Comparison of ENCODE assay signal across 8 cellular contexts in genomic region chr20:33673411-33674293, GRCh38. TPM values are rescaled to one million over a fixed set of nuclear protein-coding genes. Genes with fewer than 3 reads are reported as not detected.
DNase-seq lines count a peak whose midpoint lies in the region; ATAC-seq and TF ChIP-seq lines count a peak whose summit lies in the region.

No MANE protein-coding gene starts in this region.

- H3K4me3 ChIP-seq in KMS-11 (IDR thresholded peaks at IDR 0.05; ENCODE audit: insufficient read depth, low read depth, low read length) (no peak overlapping the region), brain microvascular endothelial cell (ENCODE audit: low read depth, low read length) (peak overlapping the region; percentile 69), transverse colon (peak overlapping the region; percentile 72 to 91 (median 86))

- H3K36me3 ChIP-seq in KMS-11 (ENCODE audit: insufficient read depth) (peaks cover 7% of the 10 kb centered on the region; the same call in 1 of the 2 replicates), brain microvascular endothelial cell (replicated peaks) (no peaks in the 10 kb centered on the region), transverse colon (peaks cover 0 to 5% (median 0%) of the 10 kb centered on the region in 4 donors)

- in situ Hi-C loops in brain microvascular endothelial cell (cut with HindIII; ENCODE audit: low pct_ligation_motif_present, low sequenced_read_pairs) (no loop called here), transverse colon (cut with MboI; ENCODE audit: low pct_ligation_motif_present in 1 of 4, low pct_unique_long_range_greater_than_20kb in 1 of 4, low sequenced_read_pairs in 3 of 4) (no loop called here)

- no peaks in the 10 kb centered on the region for H3K9me3 ChIP-seq in transverse colon

- peak overlapping the region; percentile 79 for H3K4me3 Mint-ChIP-seq in activated CD4-positive, alpha-beta T cell treated with anti-CD3 and anti-CD28 coated beads for 36 hours
- peak overlapping the region; percentile 97 for H3K4me3 Mint-ChIP-seq in memory B cell

- H3K27ac ChIP-seq in KMS-11 (peak overlapping the region; percentile 62), brain microvascular endothelial cell (no peak overlapping the region), transverse colon (peak overlapping the region; percentile 88 to 96 (median 90))

- no peak for TF ChIP-seq EP300 in transverse colon (IDR thresholded peaks at IDR 0.05; ENCODE audit: low read depth)

- no peak for TF ChIP-seq CTCF in KMS-11 (conservative IDR thresholded peaks at IDR 0.05; ENCODE audit: low read depth, low read length)
- no peak for TF ChIP-seq CTCF in brain microvascular endothelial cell (IDR thresholded peaks at IDR 0.05; ENCODE audit: low read depth, low read length, missing control alignments)
- TF ChIP-seq CTCF in transverse colon (IDR thresholded peaks at IDR 0.05), result no peak

- H3K4me1 ChIP-seq in KMS-11 (ENCODE audit: low read depth, poor library complexity, severe bottlenecking) (peaks cover 54% of the 10 kb centered on the region), transverse colon (peaks cover 13 to 37% (median 34%) of the 10 kb centered on the region in 4 donors)

- H3K79me2 ChIP-seq in KMS-11 (ENCODE audit: insufficient read depth, low read depth), result peaks cover 31% of the 10 kb centered on the region

- H3K36me3 Mint-ChIP-seq in activated CD4-positive, alpha-beta T cell treated with anti-CD3 and anti-CD28 coated beads for 36 hours (ENCODE audit: low read depth), result peaks cover 19% of the 10 kb centered on the region
- H3K36me3 Mint-ChIP-seq in memory B cell, result peaks cover 2% of the 10 kb centered on the region

- peaks cover 33% of the 10 kb centered on the region for H3K4me1 Mint-ChIP-seq in activated CD4-positive, alpha-beta T cell treated with anti-CD3 and anti-CD28 coated beads for 36 hours
- peaks cover 20% of the 10 kb centered on the region for H3K4me1 Mint-ChIP-seq in memory B cell

- intact Hi-C loops in activated CD4-positive, alpha-beta T cell treated with anti-CD3 and anti-CD28 coated beads for 36 hours (cut with DNase I, micrococcal nuclease), result loop anchor here in 1 of 2 experiments (1.0 kb wide), 1 partner anchor 13 kb away; the partner anchor contains the start of gene E2F1
- intact Hi-C loops in transverse colon (cut with DNase I; ENCODE audit: low total_unique reads), result loop anchor here (5.0 kb wide), 1 partner anchor 226 kb away; no protein-coding TSS in a partner anchor

- ATAC-seq in activated CD4-positive, alpha-beta T cell treated with anti-CD3 and anti-CD28 coated beads for 36 hours, result peak; percentile 52
- ATAC-seq in memory B cell (ENCODE audit: low read depth), result peak; percentile 42
- ATAC-seq in HG02852 (IDR thresholded peaks at IDR 0.05; ENCODE audit: unreplicated experiment), result no peak

- H3K9ac ChIP-seq in KMS-11, result peak overlapping the region; percentile 84

- POLR2A ChIA-PET in activated CD4-positive, alpha-beta T cell treated with anti-CD3 and anti-CD28 coated beads for 36 hours (lab: Charles Lee), result interaction anchor here (0.6 to 1.5 kb wide), 3 partner anchors 9 to 47 kb away, joined by 3 to 4 read pairs (median 4); partner anchors contain the start of gene PXMP4

- DNase-seq in activated CD4-positive, alpha-beta T cell treated with anti-CD3 and anti-CD28 coated beads for 36 hours, result peak; percentile 46
- no peak for DNase-seq in activated CD4-positive, alpha-beta T cell treated with anti-CD3 and anti-CD28 coated beads, Interleukin-2, amount 50 U/mL, for 48 hours
- DNase-seq in brain microvascular endothelial cell (no peak), memory B cell (ENCODE audit: low spot score in 2 of 2) (no peak), transverse colon (no peak)
- no peak for DNase-seq in stimulated activated CD4-positive, alpha-beta T cell treated with anti-CD3 and anti-CD28 coated beads, Interleukin-12 subunit alpha, Interleukin-12 subunit beta, amount 100 ng/mL, for 4 hours

- peak overlapping the region; percentile 76 for H3K27ac Mint-ChIP-seq in activated CD4-positive, alpha-beta T cell treated with anti-CD3 and anti-CD28 coated beads for 36 hours
- peak overlapping the region; percentile 79 for H3K27ac Mint-ChIP-seq in memory B cell

- peak overlapping the region; percentile 94 for H3K4me2 ChIP-seq in KMS-11

- H4K20me1 ChIP-seq in KMS-11 (ENCODE audit: insufficient read depth), result no peaks in the 10 kb centered on the region

- CTCF ChIA-PET in activated CD4-positive, alpha-beta T cell treated with anti-CD3 and anti-CD28 coated beads for 36 hours (lab: Charles Lee), result no interaction called here

- no peaks in the 10 kb centered on the region for H3K27me3 Mint-ChIP-seq in activated CD4-positive, alpha-beta T cell treated with anti-CD3 and anti-CD28 coated beads for 36 hours
- H3K27me3 Mint-ChIP-seq in memory B cell, result no peaks in the 10 kb centered on the region

- H3K9me3 Mint-ChIP-seq in activated CD4-positive, alpha-beta T cell treated with anti-CD3 and anti-CD28 coated beads for 36 hours (ENCODE audit: low read depth), result no peaks in the 10 kb centered on the region
- no peaks in the 10 kb centered on the region for H3K9me3 Mint-ChIP-seq in memory B cell

- H2AFZ ChIP-seq in KMS-11 (ENCODE audit: low read depth), result no peak overlapping the region

- WGBS in transverse colon (ENCODE audit: low coverage in 1 of 2), 2 donors, result 0 to 10% methylated on average over 5 to 21 of the region's 29 CpGs

- no peaks in the 10 kb centered on the region for H3K27me3 ChIP-seq in KMS-11 (ENCODE audit: insufficient read depth, low read depth)
- H3K27me3 ChIP-seq in brain microvascular endothelial cell (replicated peaks), result no peaks in the 10 kb centered on the region
- no peaks in the 10 kb centered on the region for H3K27me3 ChIP-seq in transverse colon

- no peak for TF ChIP-seq POLR2A in transverse colon (IDR thresholded peaks at IDR 0.05)

RNA-seq across cellular contexts. Expression of gene NECAB3, which starts 0.6 kb away (rescaled TPM):
- 10 to 100 TPM; 12.2 to 13.3 TPM for total RNA-seq in activated CD4-positive, alpha-beta T cell treated with anti-CD3 and anti-CD28 coated beads for 36 hours
- 100 to 1,000 TPM in 1 of 4 donors, 10 to 100 TPM in 3; 26.1 to 180 (median 94.5) TPM for total RNA-seq in transverse colon

RNA-seq across cellular contexts. Expression of gene ACTL10, which starts 6.9 kb away (rescaled TPM):
- 1 to 10 TPM in 1 of 2 experiments, under 1 TPM in 1; 0.91 to 1.7 TPM for total RNA-seq in activated CD4-positive, alpha-beta T cell treated with anti-CD3 and anti-CD28 coated beads for 36 hours
- 10 to 100 TPM in 1 of 4 donors, 1 to 10 TPM in 2, not detected in 1; 1.5 to 14.1 (median 3.0) TPM for total RNA-seq in transverse colon

RNA-seq across cellular contexts. Expression of gene C20orf144, which starts 11.5 kb away (rescaled TPM):
- total RNA-seq in activated CD4-positive, alpha-beta T cell treated with anti-CD3 and anti-CD28 coated beads for 36 hours, result under 1 TPM; 0.16 to 0.27 TPM
- not detected for total RNA-seq in transverse colon

RNA-seq across cellular contexts. Expression of gene E2F1, which starts 12.5 kb away (rescaled TPM):
- 10 to 100 TPM; 45.9 to 50.9 TPM for total RNA-seq in activated CD4-positive, alpha-beta T cell treated with anti-CD3 and anti-CD28 coated beads for 36 hours
- total RNA-seq in transverse colon, result 1 to 10 TPM in 3 of 4 donors, not detected in 1; 1.2 to 2.7 (median 2.1) TPM

RNA-seq across cellular contexts. Expression of gene PXMP4, which starts 46.5 kb away (rescaled TPM):
- total RNA-seq in activated CD4-positive, alpha-beta T cell treated with anti-CD3 and anti-CD28 coated beads for 36 hours, result 10 to 100 TPM in 1 of 2 experiments, 1 to 10 TPM in 1; 8.8 to 10.2 TPM
- 10 to 100 TPM in 1 of 4 donors, 1 to 10 TPM in 3; 1.6 to 12.0 (median 5.5) TPM for total RNA-seq in transverse colon
